ENCODE assay signal across 8 cellular contexts in the genomic region with DNA sequence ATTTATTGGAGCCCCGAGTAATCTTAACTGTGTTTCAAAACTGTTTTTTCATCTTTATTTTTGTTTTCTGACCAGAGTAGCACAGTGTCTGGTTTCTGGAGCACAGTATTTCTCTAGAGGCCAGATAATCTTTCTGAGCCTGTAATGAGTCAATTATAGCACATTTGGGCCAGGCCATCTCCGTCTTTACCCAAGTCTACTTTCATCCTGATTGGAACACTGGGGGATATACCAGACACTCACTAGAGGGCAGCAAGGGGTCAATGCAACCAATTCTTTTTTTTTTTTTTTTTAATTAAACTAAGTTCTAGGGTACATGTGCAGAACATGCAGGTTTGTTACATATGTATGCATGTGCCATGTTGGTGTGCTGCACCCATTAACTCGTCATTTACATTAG.
DNase-seq lines count a peak whose midpoint lies in the region; ATAC-seq, FAIRE-seq and TF ChIP-seq lines count a peak whose summit lies in the region.

No MANE protein-coding gene starts in this region.

- no peak overlapping the region for H3K4me3 Mint-ChIP-seq in T-helper 2 cell treated with Interferon-gamma antibody and Interleukin-4, amounts not matched to agents 5 μg/mL and 100 μg/mL, for 36 hours

- H3K36me3 Mint-ChIP-seq in T-helper 2 cell treated with Interferon-gamma antibody and Interleukin-4, amounts not matched to agents 5 μg/mL and 100 μg/mL, for 36 hours (ENCODE audit: low read depth): no peaks in the 10 kb centered on the region

- no peak overlapping the region for H3K27ac Mint-ChIP-seq in T-helper 2 cell treated with Interferon-gamma antibody and Interleukin-4, amounts not matched to agents 5 μg/mL and 100 μg/mL, for 36 hours

- H3K4me1 Mint-ChIP-seq in T-helper 2 cell treated with Interferon-gamma antibody and Interleukin-4, amounts not matched to agents 5 μg/mL and 100 μg/mL, for 36 hours (ENCODE audit: low read depth): no peaks in the 10 kb centered on the region

- no peak overlapping the region for H3K9ac ChIP-seq in liver (ENCODE audit: low read depth in 1 of 2, low read length in 2 of 2)

- H3K4me3 ChIP-seq in ascending aorta (no peak overlapping the region), liver (ENCODE audit: low read depth in 1 of 3, low read length in 3 of 3) (no peak overlapping the region)

- H3K9me3 ChIP-seq in ascending aorta: no peaks in the 10 kb centered on the region
- H3K9me3 ChIP-seq in liver (ENCODE audit: control insufficient read depth in 4 of 4, low read length in 3 of 4): no peaks in the 10 kb centered on the region

- H3K9me3 Mint-ChIP-seq in T-helper 2 cell treated with Interferon-gamma antibody and Interleukin-4, amounts not matched to agents 5 μg/mL and 100 μg/mL, for 36 hours: no peaks in the 10 kb centered on the region

- H3K27ac ChIP-seq in ascending aorta (no peak overlapping the region), liver (ENCODE audit: low read depth in 1 of 2, low read length in 2 of 2) (no peak overlapping the region)

- H3K27me3 ChIP-seq in ascending aorta (no peaks in the 10 kb centered on the region), liver (ENCODE audit: control insufficient read depth in 4 of 4, insufficient read depth in 4 of 4, low read length in 3 of 4) (no peaks in the 10 kb centered on the region)

- peaks cover 0 to 8% of the 10 kb centered on the region in 2 donors for H3K4me1 ChIP-seq in ascending aorta
- H3K4me1 ChIP-seq in liver (ENCODE audit: control insufficient read depth in 4 of 4, insufficient read depth in 4 of 4, low read length in 3 of 4): no peaks in the 10 kb centered on the region

- intact Hi-C loops in ascending aorta (cut with DNase I): loop anchor here (5.0 kb wide), 2 partner anchors 210 to 285 kb away; no protein-coding TSS in a partner anchor

- no peaks in the 10 kb centered on the region for H3K36me3 ChIP-seq in ascending aorta
- H3K36me3 ChIP-seq in liver (ENCODE audit: control insufficient read depth in 4 of 4, insufficient read depth in 3 of 4, low read depth in 1 of 4, low read length in 3 of 4): no peaks in the 10 kb centered on the region

- FAIRE-seq in RCC 7860 (lab: Jason Lieb, UNC): no peak

- peak; percentile 9 to 42 (median 25) for TF ChIP-seq CTCF in ascending aorta (IDR thresholded peaks at IDR 0.05)
- peak; percentile 45 for TF ChIP-seq CTCF in liver (IDR thresholded peaks at IDR 0.05; ENCODE audit: low read depth, low read length, missing input control)

- DNase-seq in EH (ENCODE audit: low read depth) (peak; percentile 68), ascending aorta (ENCODE audit: low spot score in 2 of 2) (no peak), AML-193 (lab: John Stamatoyannopoulos, UW) (no peak), RCC 7860 (ENCODE audit: low spot score) (no peak)
- no peak for DNase-seq in T-helper 2 cell treated with Interferon-gamma antibody and Interleukin-4, amounts not matched to agents 5 μg/mL and 100 μg/mL, for 36 hours (ENCODE audit: low spot score)

- TF ChIP-seq RAD21 in liver (IDR thresholded peaks at IDR 0.05): peak; percentile 65 to 70

- ATAC-seq in HG03103 (IDR thresholded peaks at IDR 0.05; ENCODE audit: low read depth, unreplicated experiment) (peak; percentile 54), HG02571 (IDR thresholded peaks at IDR 0.05; ENCODE audit: unreplicated experiment) (no peak)

- H3K27me3 Mint-ChIP-seq in T-helper 2 cell treated with Interferon-gamma antibody and Interleukin-4, amounts not matched to agents 5 μg/mL and 100 μg/mL, for 36 hours (ENCODE audit: low read depth): no peaks in the 10 kb centered on the region

- 55% methylated on average over 3 of the region's 3 CpGs for WGBS in liver

TF ChIP-seq in liver, 16 proteins besides CTCF, POLR2A, EP300 and RAD21:
- TF ChIP-seq FOXA2 (IDR thresholded peaks at IDR 0.05) (no peak), JUND (IDR thresholded peaks at IDR 0.05) (no peak), TAF1 (conservative IDR thresholded peaks at IDR 0.05) (no peak), SP1 (IDR thresholded peaks at IDR 0.05) (no peak)
- TF ChIP-seq, protein P1, sequence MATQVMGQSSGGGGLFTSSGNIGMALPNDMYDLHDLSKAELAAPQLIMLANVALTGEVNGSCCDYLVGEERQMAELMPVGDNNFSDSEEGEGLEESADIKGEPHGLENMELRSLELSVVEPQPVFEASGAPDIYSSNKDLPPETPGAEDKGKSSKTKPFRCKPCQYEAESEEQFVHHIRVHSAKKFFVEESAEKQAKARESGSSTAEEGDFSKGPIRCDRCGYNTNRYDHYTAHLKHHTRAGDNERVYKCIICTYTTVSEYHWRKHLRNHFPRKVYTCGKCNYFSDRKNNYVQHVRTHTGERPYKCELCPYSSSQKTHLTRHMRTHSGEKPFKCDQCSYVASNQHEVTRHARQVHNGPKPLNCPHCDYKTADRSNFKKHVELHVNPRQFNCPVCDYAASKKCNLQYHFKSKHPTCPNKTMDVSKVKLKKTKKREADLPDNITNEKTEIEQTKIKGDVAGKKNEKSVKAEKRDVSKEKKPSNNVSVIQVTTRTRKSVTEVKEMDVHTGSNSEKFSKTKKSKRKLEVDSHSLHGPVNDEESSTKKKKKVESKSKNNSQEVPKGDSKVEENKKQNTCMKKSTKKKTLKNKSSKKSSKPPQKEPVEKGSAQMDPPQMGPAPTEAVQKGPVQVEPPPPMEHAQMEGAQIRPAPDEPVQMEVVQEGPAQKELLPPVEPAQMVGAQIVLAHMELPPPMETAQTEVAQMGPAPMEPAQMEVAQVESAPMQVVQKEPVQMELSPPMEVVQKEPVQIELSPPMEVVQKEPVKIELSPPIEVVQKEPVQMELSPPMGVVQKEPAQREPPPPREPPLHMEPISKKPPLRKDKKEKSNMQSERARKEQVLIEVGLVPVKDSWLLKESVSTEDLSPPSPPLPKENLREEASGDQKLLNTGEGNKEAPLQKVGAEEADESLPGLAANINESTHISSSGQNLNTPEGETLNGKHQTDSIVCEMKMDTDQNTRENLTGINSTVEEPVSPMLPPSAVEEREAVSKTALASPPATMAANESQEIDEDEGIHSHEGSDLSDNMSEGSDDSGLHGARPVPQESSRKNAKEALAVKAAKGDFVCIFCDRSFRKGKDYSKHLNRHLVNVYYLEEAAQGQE (IDR thresholded peaks at IDR 0.05): no peak
